ENCODE assay signal across 24 cellular contexts in the genomic region with DNA sequence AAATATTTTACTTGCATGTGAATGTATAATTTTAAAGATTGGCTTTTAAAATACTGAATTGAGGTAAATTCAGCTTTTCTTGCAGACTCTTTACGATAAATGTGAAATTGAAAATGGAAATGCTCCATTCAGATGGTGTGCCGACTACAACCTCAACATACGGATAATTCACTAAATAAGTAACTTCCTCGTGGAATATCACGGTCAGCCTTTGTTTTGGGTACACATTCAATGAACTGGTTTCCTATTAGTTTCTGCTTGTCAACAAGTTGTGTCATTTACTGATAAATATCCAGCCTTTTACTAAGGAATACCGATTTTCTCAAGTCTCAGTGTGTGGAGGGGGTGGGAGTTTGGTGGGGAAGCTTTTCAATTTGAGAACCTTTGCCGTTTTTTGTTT. TPM values are rescaled to one million over a fixed set of nuclear protein-coding genes. Genes with fewer than 3 reads are reported as not detected.
DNase-seq lines count a peak whose midpoint lies in the region; ATAC-seq and TF ChIP-seq lines count a peak whose summit lies in the region.
"Had no signal": no experiment of that assay in that cellular context is flagged by ENCODE, and none has a peak within 500 bp of the region (broad histone marks: within the 10 kb centered on the region; RNA-seq: fewer than 3 reads in every experiment).

No MANE protein-coding gene starts in this region.

- DNase-seq in T-helper 1 cell (no peak), OCI-M2 (lab: John Stamatoyannopoulos, UW; ENCODE audit: unreplicated experiment) (no peak), MG63 (no peak), heart left ventricle (no peak)
- DNase-seq in stimulated activated naive CD8-positive, alpha-beta T cell treated with anti-CD3 and anti-CD28 coated beads, Interleukin-15, Interleukin-2, amounts not matched to agents 100 U/mL and 50 U/mL, for 24 hours, result no peak
- no peak for DNase-seq in activated naive CD4-positive, alpha-beta T cell treated with anti-CD3 and anti-CD28 coated beads, Interleukin-2, amount 50 U/mL, for 72 hours (ENCODE audit: low spot score in 2 of 2)
- DNase-seq: activated CD4-positive, alpha-beta T cell treated with anti-CD3 and anti-CD28 coated beads, Interleukin-2, amount 50 U/mL, for 4 hours; anterior cingulate cortex; GF-D8; NCI-H2171; NCI-H526 treated with DMSO at 0.1 percent for 48 hours; occipital lobe; OCI-M1; retina; SHP77; stimulated activated CD4-positive, alpha-beta T cell treated with anti-CD3 and anti-CD28 coated beads, Interleukin-4, amount 100 ng/mL, for 4 hours; trophoblast cell had no signal

- H3K36me3 ChIP-seq in MG63, result no peaks in the 10 kb centered on the region
- no peaks in the 10 kb centered on the region for H3K36me3 ChIP-seq in heart left ventricle
- H3K36me3 ChIP-seq: cardiac muscle cell had no signal

- TF ChIP-seq POLR2A in heart left ventricle (IDR thresholded peaks at IDR 0.05), result no peak

- H3K36me3 Mint-ChIP-seq in T-helper 1 cell treated with Interleukin-12 subunit alpha and Interleukin-12 subunit beta and Interleukin-4 antibody, amounts not matched to agents 30 μg/mL and 1 μg/mL, for 36 hours (ENCODE audit: low read depth), result peaks cover 13% of the 10 kb centered on the region
- H3K36me3 Mint-ChIP-seq in stimulated activated naive CD8-positive, alpha-beta T cell treated with anti-CD3 and anti-CD28 coated beads, Interleukin-15, Interleukin-2, amounts not matched to agents 100 ng/mL and 50 ng/mL, for 24 hours (ENCODE audit: low read depth), result peaks cover 15% of the 10 kb centered on the region
- H3K36me3 Mint-ChIP-seq in activated naive CD4-positive, alpha-beta T cell treated with anti-CD3 and anti-CD28 coated beads, Interleukin-2, amount 50 U/mL, for 72 hours, result peaks cover 16% of the 10 kb centered on the region in 2 donors

- no peak overlapping the region for H3K27ac ChIP-seq in heart left ventricle
- H3K27ac ChIP-seq: 22Rv1, cardiac muscle cell had no signal

- peaks cover 3 to 33% (median 19%) of the 10 kb centered on the region in 12 donors for H3K4me1 ChIP-seq in heart left ventricle

- H3K27me3 ChIP-seq in MG63 (peaks cover 34% of the 10 kb centered on the region), heart left ventricle (peaks cover 28 to 95% (median 61%) of the 10 kb centered on the region in 9 donors)

- no peaks in the 10 kb centered on the region for H3K27me3 Mint-ChIP-seq in T-helper 1 cell treated with Interleukin-12 subunit alpha and Interleukin-12 subunit beta and Interleukin-4 antibody, amounts not matched to agents 30 μg/mL and 1 μg/mL, for 36 hours (ENCODE audit: low read depth)
- peaks cover 10% of the 10 kb centered on the region for H3K27me3 Mint-ChIP-seq in stimulated activated naive CD8-positive, alpha-beta T cell treated with anti-CD3 and anti-CD28 coated beads, Interleukin-15, Interleukin-2, amounts not matched to agents 100 ng/mL and 50 ng/mL, for 24 hours

- peak overlapping the region; percentile 93 for H3K27ac Mint-ChIP-seq in T-helper 1 cell treated with Interleukin-12 subunit alpha and Interleukin-12 subunit beta and Interleukin-4 antibody, amounts not matched to agents 30 μg/mL and 1 μg/mL, for 36 hours
- peak overlapping the region; percentile 94 for H3K27ac Mint-ChIP-seq in stimulated activated naive CD8-positive, alpha-beta T cell treated with anti-CD3 and anti-CD28 coated beads, Interleukin-15, Interleukin-2, amounts not matched to agents 100 ng/mL and 50 ng/mL, for 24 hours
- H3K27ac Mint-ChIP-seq in activated naive CD4-positive, alpha-beta T cell treated with anti-CD3 and anti-CD28 coated beads, Interleukin-2, amount 50 U/mL, for 72 hours, result peak overlapping the region; percentile 97 to 99

- peaks cover 32% of the 10 kb centered on the region for H3K4me1 Mint-ChIP-seq in T-helper 1 cell treated with Interleukin-12 subunit alpha and Interleukin-12 subunit beta and Interleukin-4 antibody, amounts not matched to agents 30 μg/mL and 1 μg/mL, for 36 hours (ENCODE audit: low read depth)
- peaks cover 36% of the 10 kb centered on the region for H3K4me1 Mint-ChIP-seq in stimulated activated naive CD8-positive, alpha-beta T cell treated with anti-CD3 and anti-CD28 coated beads, Interleukin-15, Interleukin-2, amounts not matched to agents 100 ng/mL and 50 ng/mL, for 24 hours (ENCODE audit: low read depth)

- no peak for TF ChIP-seq CTCF in heart left ventricle (IDR thresholded peaks at IDR 0.05)

- 76 to 85% (median 81%) methylated on average over 7 of the region's 7 CpGs for WGBS in heart left ventricle, 4 donors

- no peak for ATAC-seq in stimulated activated naive CD8-positive, alpha-beta T cell treated with anti-CD3 and anti-CD28 coated beads, Interleukin-15, Interleukin-2, amounts not matched to agents 100 U/mL and 50 U/mL, for 24 hours
- ATAC-seq in activated naive CD4-positive, alpha-beta T cell treated with anti-CD3 and anti-CD28 coated beads, Interleukin-2, amount 50 U/mL, for 72 hours, result no peak
- no peak for ATAC-seq in heart left ventricle
- ATAC-seq: HCT116, K562 had no signal

- no peak overlapping the region for H3K4me3 ChIP-seq in MG63
- H3K4me3 ChIP-seq in heart left ventricle, result no peak overlapping the region
- H3K4me3 ChIP-seq: cardiac muscle cell, K562 had no signal

- H3K9me3 ChIP-seq in MG63 (no peaks in the 10 kb centered on the region), heart left ventricle (no peaks in the 10 kb centered on the region)

- H3K4me3 Mint-ChIP-seq in T-helper 1 cell treated with Interleukin-12 subunit alpha and Interleukin-12 subunit beta and Interleukin-4 antibody, amounts not matched to agents 30 μg/mL and 1 μg/mL, for 36 hours, result peak overlapping the region; percentile 54
- H3K4me3 Mint-ChIP-seq in stimulated activated naive CD8-positive, alpha-beta T cell treated with anti-CD3 and anti-CD28 coated beads, Interleukin-15, Interleukin-2, amounts not matched to agents 100 ng/mL and 50 ng/mL, for 24 hours, result peak overlapping the region; percentile 90

- intact Hi-C loops in heart left ventricle (cut with DNase I), result loop anchor here in 1 of 10 donors (10.0 kb wide), 1 partner anchor 184 kb away; no protein-coding TSS in a partner anchor

- H3K9me3 Mint-ChIP-seq in T-helper 1 cell treated with Interleukin-12 subunit alpha and Interleukin-12 subunit beta and Interleukin-4 antibody, amounts not matched to agents 30 μg/mL and 1 μg/mL, for 36 hours, result no peaks in the 10 kb centered on the region
- H3K9me3 Mint-ChIP-seq in stimulated activated naive CD8-positive, alpha-beta T cell treated with anti-CD3 and anti-CD28 coated beads, Interleukin-15, Interleukin-2, amounts not matched to agents 100 ng/mL and 50 ng/mL, for 24 hours, result no peaks in the 10 kb centered on the region
- peaks cover 0 to 5% of the 10 kb centered on the region in 2 donors for H3K9me3 Mint-ChIP-seq in activated naive CD4-positive, alpha-beta T cell treated with anti-CD3 and anti-CD28 coated beads, Interleukin-2, amount 50 U/mL, for 72 hours

RNA-seq across cellular contexts. Expression of a gene that starts 2.4 kb away (rescaled TPM):
- total RNA-seq in activated naive CD4-positive, alpha-beta T cell treated with anti-CD3 and anti-CD28 coated beads, Interleukin-2, amount 50 U/mL, for 72 hours, result 100 to 1,000 TPM; 334 to 809 TPM
- total RNA-seq in MG63 (2014; rRNA removed; shearing (Covaris generic); ENCODE audit: low replicate concordance), result not detected in 2 replicates
- 1 to 10 TPM in 2 of 9 donors, under 1 TPM in 6, not detected in 1; 0.16 to 4.4 (median 0.35) TPM for total RNA-seq in heart left ventricle
- under 1 TPM; 0.08 to 0.29 TPM for polyA plus RNA-seq in heart left ventricle
- total RNA-seq: cardiac muscle cell, myocyte had no signal
- polyA plus RNA-seq: cardiac muscle cell had no signal

Comparison
In these comparisons a context has a peak if more than half of its experiments do, and no peak if none do; other contexts are left out.
1. RNA of a gene that starts 2.4 kb away (total RNA-seq): 334 to 809 TPM in activated naive CD4-positive, alpha-beta T cell treated with anti-CD3 and anti-CD28 coated beads, Interleukin-2, amount 50 U/mL, for 72 hours; 0.16 to 4.4 TPM in heart left ventricle and not detected in MG63; every median in the first group is over 10 times any median in the second.
2. Peak in every context shown above with its lines, with median percentiles within 50 percentile points of each other: H3K27ac Mint-ChIP-seq.